Comparison of ENCODE assay signal across 12 cellular contexts in the genomic region with DNA sequence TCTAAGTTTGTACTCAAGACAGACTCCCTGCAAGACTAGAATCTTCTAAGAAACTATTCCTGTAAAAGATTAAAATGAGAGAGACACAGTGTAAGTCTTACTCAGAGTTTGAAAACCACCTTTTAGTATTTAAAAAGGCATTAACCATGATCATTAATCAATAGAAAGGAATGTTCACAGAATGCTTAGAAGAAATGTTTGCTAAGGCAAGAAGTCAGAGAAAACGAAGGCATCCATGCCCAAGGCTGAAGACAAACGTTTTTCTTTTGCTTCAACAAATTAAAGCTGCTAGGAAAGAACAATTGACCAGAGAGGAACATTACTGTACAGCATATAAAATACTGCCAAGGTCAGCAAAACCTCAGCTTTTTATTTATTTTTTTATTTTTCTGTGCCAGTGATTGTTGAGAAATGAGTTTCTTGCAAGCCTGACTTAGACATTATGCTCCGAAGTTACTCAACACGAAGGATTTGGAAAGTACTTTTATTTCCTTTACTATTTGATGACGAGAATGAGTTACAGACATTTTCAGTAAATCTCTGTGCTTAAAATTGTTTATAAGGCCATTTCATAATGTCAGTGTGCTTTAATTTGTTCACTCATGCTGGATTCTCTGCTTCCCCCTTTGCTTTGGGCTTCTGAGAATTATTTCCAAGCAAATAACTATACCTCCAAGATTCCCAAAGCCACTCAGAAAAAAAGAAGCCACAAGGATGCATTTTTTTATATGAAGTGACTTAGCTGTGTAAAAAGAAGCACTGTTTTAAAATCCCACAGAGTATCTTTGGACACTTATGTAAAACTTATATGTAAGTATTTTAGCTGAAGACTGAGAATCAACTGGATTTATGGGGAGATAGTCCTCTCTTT. TPM values are rescaled to one million over a fixed set of nuclear protein-coding genes. Genes with fewer than 3 reads are reported as not detected.
A peak's percentile ranks its signal among the peaks of the same experiment; 100 is the strongest.
DNase-seq lines count a peak whose midpoint lies in the region; ATAC-seq, FAIRE-seq and TF ChIP-seq lines count a peak whose summit lies in the region.
"Had no signal": no experiment of that assay in that cellular context is flagged by ENCODE, and none has a peak within 500 bp of the region (broad histone marks: within the 10 kb centered on the region; RNA-seq: fewer than 3 reads in every experiment).

No MANE protein-coding gene starts in this region.

- no TSS peak for BruUV-seq in HepG2 (replicated peaks; lab: Mats Ljungman, UMichigan)

- POLR2A ChIA-PET in HepG2 (lab: Yijun Ruan, JAX) = no interaction called here

- in situ Hi-C loops in HepG2 (cut with HindIII; ENCODE audit: extremely low pct_ligation_motif_present, low pct_unique_long_range_greater_than_20kb) = no loop called here

- no peak overlapping the region for H2BK15ac ChIP-seq in neuronal stem cell (ENCODE audit: low read length)

- no peak overlapping the region for H4K91ac ChIP-seq in neuronal stem cell (ENCODE audit: low read depth, low read length, poor library complexity)

- TF ChIP-seq POLR2A in HepG2 (IDR thresholded peaks at IDR 0.05; ENCODE audit: insufficient read depth in 1 of 2, low read depth in 2 of 2, low read length in 2 of 2) = no peak

- H3K27me3 ChIP-seq in colonic mucosa (no peaks in the 10 kb centered on the region), HepG2 (ENCODE audit: control insufficient read depth in 1 of 2, insufficient read depth in 2 of 2, low read length in 2 of 2) (no peaks in the 10 kb centered on the region), tibial artery (no peaks in the 10 kb centered on the region), neuronal stem cell (ENCODE audit: control insufficient read depth in 3 of 3, insufficient read depth in 3 of 3, low read depth in 1 of 3, low read length in 3 of 3) (no peaks in the 10 kb centered on the region)
- H3K27me3 ChIP-seq: upper lobe of right lung had no signal

- H3K36me3 ChIP-seq in colonic mucosa = peaks cover 21% of the 10 kb centered on the region
- H3K36me3 ChIP-seq in HepG2 (replicated peaks in 1 of 2; ENCODE audit: control insufficient read depth in 1 of 2, insufficient read depth in 2 of 2, low read length in 2 of 2) = no peaks in the 10 kb centered on the region
- H3K36me3 ChIP-seq in tibial artery = peaks cover 30 to 37% (median 36%) of the 10 kb centered on the region in 3 donors
- H3K36me3 ChIP-seq in neuronal stem cell (replicated peaks in 1 of 2; ENCODE audit: control insufficient read depth in 2 of 2, insufficient read depth in 2 of 2, low read length in 2 of 2) = peaks cover 7 to 49% of the 10 kb centered on the region in 2 donors

- peak overlapping the region; percentile 18 for H3K27ac ChIP-seq in colonic mucosa
- H3K27ac ChIP-seq in HepG2 (ENCODE audit: extremely low read length, insufficient read depth, low read length) = no peak overlapping the region
- peak overlapping the region; percentile 65 to 67 for H3K27ac ChIP-seq in tibial artery
- no peak overlapping the region for H3K27ac ChIP-seq in neuronal stem cell (replicated peaks; ENCODE audit: low read length)
- H3K27ac ChIP-seq: upper lobe of right lung had no signal

- H4K8ac ChIP-seq in neuronal stem cell (ENCODE audit: low read depth, low read length) = no peak overlapping the region

- no peak for FAIRE-seq in HepG2 (lab: Jason Lieb, UNC)
- FAIRE-seq: GM18507 had no signal

- H3K9ac ChIP-seq in colonic mucosa (ENCODE audit: low read depth in 2 of 2, low read length in 2 of 2) (no peak overlapping the region), HepG2 (ENCODE audit: insufficient read depth, low read depth, low read length) (no peak overlapping the region), neuronal stem cell (ENCODE audit: low read depth, low read length, poor library complexity) (no peak overlapping the region)

- H2AK5ac ChIP-seq in neuronal stem cell (ENCODE audit: low read depth, low read length) = no peak overlapping the region

- DNase-seq in M059J (ENCODE audit: low read depth) (peak; percentile 69), colonic mucosa (no peak), HepG2 (ENCODE audit: low spot score) (no peak), tibial artery (no peak), HPDE6-E6E7 (ENCODE audit: extremely low spot score) (no peak), islet precursor cell (no peak), SKM-1 treated with dmso at 0.1 percent for 144 hours (lab: John Stamatoyannopoulos, UW; ENCODE audit: unreplicated experiment) (no peak), neuronal stem cell (ENCODE audit: low spot score) (no peak)
- DNase-seq: NCI-H524 treated with DMSO at 0.1 percent for 48 hours, upper lobe of right lung had no signal

- no peak overlapping the region for H2AFZ ChIP-seq in HepG2 (ENCODE audit: low read length)
- H2AFZ ChIP-seq in neuronal stem cell (ENCODE audit: low read length) = no peak overlapping the region

- TF ChIP-seq EP300 in HepG2 (IDR thresholded peaks at IDR 0.05; ENCODE audit: low read depth in 2 of 2, low read length in 2 of 2) (no peak), HepG2 (CRISPR knock-in tag; IDR thresholded peaks at IDR 0.05; ENCODE audit: borderline replicate concordance) (no peak)

- H3K4me1 ChIP-seq in colonic mucosa = peaks cover under 1% of the 10 kb centered on the region
- no peaks in the 10 kb centered on the region for H3K4me1 ChIP-seq in HepG2 (ENCODE audit: insufficient read depth, low read length)
- H3K4me1 ChIP-seq in tibial artery = peaks cover 0 to 44% (median 18%) of the 10 kb centered on the region in 4 donors
- H3K4me1 ChIP-seq in neuronal stem cell (ENCODE audit: control insufficient read depth in 2 of 2, insufficient read depth in 1 of 2, low read depth in 1 of 2, low read length in 2 of 2) = peaks cover 0 to 2% of the 10 kb centered on the region in 2 donors

- no peaks in the 10 kb centered on the region for H3K9me3 ChIP-seq in colonic mucosa
- H3K9me3 ChIP-seq in HepG2 (ENCODE audit: low read length) = no peaks in the 10 kb centered on the region
- no peaks in the 10 kb centered on the region for H3K9me3 ChIP-seq in tibial artery
- H3K9me3 ChIP-seq in neuronal stem cell (replicated peaks in 1 of 2; ENCODE audit: control insufficient read depth in 2 of 2, insufficient read depth in 1 of 2, low read depth in 1 of 2, low read length in 2 of 2) = no peaks in the 10 kb centered on the region
- H3K9me3 ChIP-seq: upper lobe of right lung had no signal

- TF ChIP-seq RAD21 in HepG2 (CRISPR knock-in tag; IDR thresholded peaks at IDR 0.05) = no peak

- no peaks in the 10 kb centered on the region for H3K79me1 ChIP-seq in neuronal stem cell (ENCODE audit: low read depth, low read length)

- no peak for ATAC-seq in HepG2
- ATAC-seq: upper lobe of right lung had no signal

- no peak overlapping the region for H3K23ac ChIP-seq in neuronal stem cell (ENCODE audit: low read depth, low read length, poor library complexity)

- H3K79me2 ChIP-seq in HepG2 (ENCODE audit: insufficient read depth, low read length) = no peaks in the 10 kb centered on the region

- H2BK12ac ChIP-seq in neuronal stem cell (ENCODE audit: low read length) = no peak overlapping the region

- H3K4me3 ChIP-seq in colonic mucosa (no peak overlapping the region), HepG2 (replicated peaks in 1 of 3; ENCODE audit: insufficient read depth in 1 of 3, low read depth in 2 of 3, low read length in 3 of 3) (no peak overlapping the region), tibial artery (peak overlapping the region; percentile 4 to 26), neuronal stem cell (ENCODE audit: low read length in 2 of 2) (no peak overlapping the region)
- H3K4me3 ChIP-seq: upper lobe of right lung had no signal

- no peaks in the 10 kb centered on the region for H4K20me1 ChIP-seq in HepG2 (ENCODE audit: insufficient read depth, low read length)

- H2BK120ac ChIP-seq in neuronal stem cell (ENCODE audit: low read depth, low read length) = no peak overlapping the region

- 19% methylated on average over 5 of the region's 5 CpGs for WGBS in HepG2 (ENCODE audit: low lambda C conversion rate)
- no CpG with 5 or more reads among the region's 5 CpGs for WGBS in neuronal stem cell (ENCODE audit: extremely low coverage in 2 of 2, insufficient read length in 2 of 2, insufficient replicate concordance in 1 of 2), 2 donors

- CTCF ChIA-PET in HepG2 (lab: Yijun Ruan, JAX; ENCODE audit: low intra/inter-chr PET ratio, low total read pairs) = no interaction called here

- H2BK5ac ChIP-seq in neuronal stem cell (ENCODE audit: low read length) = no peak overlapping the region

- H3K14ac ChIP-seq in neuronal stem cell (ENCODE audit: low read length) = no peak overlapping the region

- intact Hi-C loops in colonic mucosa (cut with DNase I) = no loop called here
- intact Hi-C loops in HepG2 (cut with micrococcal nuclease; ENCODE audit: unreplicated experiment) = no loop called here
- intact Hi-C loops in tibial artery (cut with DNase I; ENCODE audit: low total_unique reads) = loop anchor here (10.0 kb wide), 1 partner anchor 192 kb away; no protein-coding TSS in a partner anchor

- no peak overlapping the region for H3K18ac ChIP-seq in neuronal stem cell (ENCODE audit: low read length)

- no peak overlapping the region for H3K4me2 ChIP-seq in HepG2 (ENCODE audit: low read depth, low read length)
- no peak overlapping the region for H3K4me2 ChIP-seq in neuronal stem cell (ENCODE audit: insufficient read depth, low read length, poor library complexity, severe bottlenecking)

- no peak overlapping the region for H3K4ac ChIP-seq in neuronal stem cell (ENCODE audit: low read length)

- TF ChIP-seq CTCF in colonic mucosa (IDR thresholded peaks at IDR 0.05) = no peak
- TF ChIP-seq CTCF in HepG2 (CRISPR knock-in tag; IDR thresholded peaks at IDR 0.05) = no peak
- TF ChIP-seq CTCF in tibial artery (IDR thresholded peaks at IDR 0.05) = no peak

RNA-seq across cellular contexts. Expression of gene RND3, which starts 20.5 kb away (rescaled TPM):
- total RNA-seq in M059J (2014; rRNA removed; shearing (Covaris generic)) = 170 and 187 TPM in 2 replicates
- total RNA-seq in colonic mucosa (10 to 100 TPM; 26.8 to 57.1 TPM), HepG2 (2016; rRNA removed; fragmentation: Illumina TruSeq; extraction: Trizol) (0.13 and 0.73 TPM in 2 replicates)
- not detected in 2 replicates for total RNA-seq in HepG2 (2016; cell fraction: cytosol; rRNA removed; fragmentation: Illumina TruSeq; extraction: Trizol; ENCODE audit: low read depth)
- total RNA-seq in HepG2 (2016; cell fraction: insoluble cytoplasmic fraction; rRNA removed; fragmentation: Illumina TruSeq; extraction: Trizol) = 0.19 and 0.71 TPM in 2 replicates
- 0.10 and 0.25 TPM in 2 replicates for total RNA-seq in HepG2 (2016; cell fraction: membrane; rRNA removed; fragmentation: Illumina TruSeq; extraction: Trizol)
- 0.41 and 0.59 TPM in 2 replicates for total RNA-seq in HepG2 (2016; cell fraction: nucleus; rRNA removed; fragmentation: Illumina TruSeq; extraction: Trizol)
- polyA plus RNA-seq in HepG2 (2011; rRNA removed) = 0.24 and 0.42 TPM in 2 replicates
- 0.17 and 0.42 TPM in 2 replicates for polyA plus RNA-seq in HepG2 (2011; cell fraction: cytosol; rRNA removed)
- 0.59 TPM in 1 of 2 replicates, not detected in the other for polyA plus RNA-seq in HepG2 (2011; cell fraction: nucleus; rRNA removed)
- polyA plus RNA-seq in HepG2 (2012) = 0.17 and 0.20 TPM in 2 replicates
- not detected in 2 replicates for polyA plus RNA-seq in HepG2 (2016; cell fraction: cytosol; fragmentation: Illumina TruSeq; extraction: Trizol; ENCODE audit: low read depth)
- 0.29 and 0.58 TPM in 2 replicates for polyA plus RNA-seq in HepG2 (2016; cell fraction: insoluble cytoplasmic fraction; fragmentation: Illumina TruSeq; extraction: Trizol; ENCODE audit: low read depth)
- not detected in 2 replicates for polyA plus RNA-seq in HepG2 (2016; cell fraction: membrane; fragmentation: Illumina TruSeq; extraction: Trizol; ENCODE audit: low read depth)
- 0.27 and 0.67 TPM in 2 replicates for polyA plus RNA-seq in HepG2 (2016; cell fraction: nucleus; fragmentation: Illumina TruSeq; extraction: Trizol; ENCODE audit: insufficient read depth, low read depth)
- polyA minus RNA-seq in HepG2 (2011; rRNA and poly(A)+ RNA removed; ENCODE audit: low replicate concordance) = 34.6 TPM in 1 of 2 replicates, not detected in the other
- 0.69 and 0.70 TPM in 2 replicates for polyA minus RNA-seq in HepG2 (2011; cell fraction: cytosol; rRNA and poly(A)+ RNA removed)
- polyA minus RNA-seq in HepG2 (2011; cell fraction: nucleus; rRNA and poly(A)+ RNA removed) = 0.87 and 1.0 TPM in 2 replicates
- 15.7 TPM for polyA plus RNA-seq in neuronal stem cell (2013, experiment 1 of 2)
- 15.5 TPM for polyA plus RNA-seq in neuronal stem cell (2013, experiment 2 of 2)
- total RNA-seq: T-helper 1 cell treated with Interleukin-12 subunit alpha and Interleukin-12 subunit beta and Interleukin-4 antibody, amounts not matched to agents 30 ng/mL and 1 ng/mL, for 36 hours had no signal

Comparison
In these comparisons a context has a peak if more than half of its experiments do, and no peak if none do; other contexts are left out.
1. H3K27ac ChIP-seq: peak in colonic mucosa (single experiment) and tibial artery (2 of 2); none in HepG2 (single experiment) and neuronal stem cell (single experiment).
2. H3K4me3 ChIP-seq: peak in tibial artery (2 of 2); none in colonic mucosa (single experiment), HepG2 (0 of 3) and neuronal stem cell (0 of 2).
3. RNA of gene RND3, which starts 20.5 kb away (total RNA-seq): 170 to 187 TPM in M059J and 26.8 to 57.1 TPM in colonic mucosa; 0.10 to 0.73 TPM in HepG2; every median in the first group is over 10 times any median in the second.